1 cellular context compared by ENCODE assay signal in genomic region chr20:52242237-52243230, GRCh38.
TF ChIP-seq lines count a peak whose summit lies in the region.

No MANE protein-coding gene starts in this region.

TF ChIP-seq in K562, 482 proteins besides CTCF, POLR2A, EP300 and RAD21 (continued from another document):
- TF ChIP-seq NR0B1 (IDR thresholded peaks at IDR 0.05; ENCODE audit: partially characterized antibody) = no peak
- no peak for TF ChIP-seq NCOA4 (IDR thresholded peaks at IDR 0.05; ENCODE audit: partially characterized antibody)
- peak; percentile 32; the same call in 1 of the 2 replicates for TF ChIP-seq C11orf30 (IDR thresholded peaks at IDR 0.05; ENCODE audit: low read depth)
- TF ChIP-seq DEAF1 (CRISPR knock-in tag; IDR thresholded peaks at IDR 0.05) = 0 out of 2 replicates have a peak, but pooled peaks have one; percentile 13
- TF ChIP-seq NFE2 (IDR thresholded peaks at IDR 0.05; ENCODE audit: low read depth) = peak; percentile 49
